Comparison of ENCODE assay signal across 8 cellular contexts in genomic region chr22:34150023-34150422, GRCh38.
"Had no signal": no experiment of that assay in that cellular context is flagged by ENCODE, and none has a peak within 500 bp of the region (broad histone marks: within the 10 kb centered on the region; RNA-seq: fewer than 3 reads in every experiment).

No MANE protein-coding gene starts in this region.

- H3K4me2 ChIP-seq: GM23338 had no signal

- H3K4me3 Mint-ChIP-seq: GM23338, H9, IgD-negative memory B cell had no signal

- H3K27ac Mint-ChIP-seq: GM23338, H9, IgD-negative memory B cell had no signal

- DNase-seq: H9, HCEC 1CT, KBM-7 had no signal

- H3K4me3 ChIP-seq: GM23338 had no signal

- H3K4me1 Mint-ChIP-seq: IgD-negative memory B cell had no signal

- FAIRE-seq: H1, H54, HTR-8/SVneo had no signal

- ATAC-seq: GM23338 had no signal
